In the genomic region with DNA sequence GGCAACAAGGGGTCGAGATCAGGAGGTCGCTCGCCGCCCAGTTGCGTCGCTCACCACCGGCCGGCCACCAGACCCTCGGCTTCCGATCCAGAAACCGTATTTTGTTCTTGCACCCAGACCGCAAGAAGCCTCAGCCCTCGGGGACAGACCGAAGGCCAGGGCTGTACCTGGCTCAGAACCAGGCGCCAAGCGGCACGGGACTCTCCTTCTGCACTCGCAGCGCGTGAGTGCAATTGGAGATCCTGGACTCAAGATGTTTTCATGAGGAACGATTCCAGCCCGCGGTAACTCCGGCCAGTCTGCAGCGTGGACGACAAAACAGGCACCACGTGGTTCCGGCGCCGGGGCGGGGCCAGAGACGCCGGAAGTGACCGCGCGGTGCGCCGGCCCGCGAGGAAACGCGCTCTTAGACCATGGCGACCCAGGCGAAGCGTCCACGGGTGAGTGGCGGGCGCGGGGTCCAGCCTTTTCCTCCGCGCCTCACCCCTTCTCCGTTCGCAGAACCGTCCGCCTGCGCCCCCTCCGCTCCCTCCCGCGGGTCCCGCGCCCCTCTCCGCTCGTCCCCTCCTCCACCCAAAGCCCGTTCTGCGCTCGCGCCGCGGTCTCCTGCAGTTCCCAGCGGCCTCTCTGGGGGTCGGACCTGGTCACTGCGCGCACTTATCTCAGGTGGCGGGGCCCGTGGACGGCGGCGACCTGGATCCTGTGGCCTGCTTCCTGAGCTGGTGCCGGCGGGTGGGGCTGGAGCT, we compare ENCODE assay signal across 1 cellular context.
TF ChIP-seq lines count a peak whose summit lies in the region.

A gene with protein sequence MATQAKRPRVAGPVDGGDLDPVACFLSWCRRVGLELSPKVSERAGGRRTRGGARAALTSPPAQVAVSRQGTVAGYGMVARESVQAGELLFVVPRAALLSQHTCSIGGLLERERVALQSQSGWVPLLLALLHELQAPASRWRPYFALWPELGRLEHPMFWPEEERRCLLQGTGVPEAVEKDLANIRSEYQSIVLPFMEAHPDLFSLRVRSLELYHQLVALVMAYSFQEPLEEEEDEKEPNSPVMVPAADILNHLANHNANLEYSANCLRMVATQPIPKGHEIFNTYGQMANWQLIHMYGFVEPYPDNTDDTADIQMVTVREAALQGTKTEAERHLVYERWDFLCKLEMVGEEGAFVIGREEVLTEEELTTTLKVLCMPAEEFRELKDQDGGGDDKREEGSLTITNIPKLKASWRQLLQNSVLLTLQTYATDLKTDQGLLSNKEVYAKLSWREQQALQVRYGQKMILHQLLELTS (plus strand): TSS at position 393 of the 746 bp plus-strand sequence. CDS start 21 bp downstream, at position 414.

TF ChIP-seq in K562, 482 proteins besides CTCF, POLR2A, EP300 and RAD21 (continued from another document and continues in another):
- TF ChIP-seq, protein P1, sequence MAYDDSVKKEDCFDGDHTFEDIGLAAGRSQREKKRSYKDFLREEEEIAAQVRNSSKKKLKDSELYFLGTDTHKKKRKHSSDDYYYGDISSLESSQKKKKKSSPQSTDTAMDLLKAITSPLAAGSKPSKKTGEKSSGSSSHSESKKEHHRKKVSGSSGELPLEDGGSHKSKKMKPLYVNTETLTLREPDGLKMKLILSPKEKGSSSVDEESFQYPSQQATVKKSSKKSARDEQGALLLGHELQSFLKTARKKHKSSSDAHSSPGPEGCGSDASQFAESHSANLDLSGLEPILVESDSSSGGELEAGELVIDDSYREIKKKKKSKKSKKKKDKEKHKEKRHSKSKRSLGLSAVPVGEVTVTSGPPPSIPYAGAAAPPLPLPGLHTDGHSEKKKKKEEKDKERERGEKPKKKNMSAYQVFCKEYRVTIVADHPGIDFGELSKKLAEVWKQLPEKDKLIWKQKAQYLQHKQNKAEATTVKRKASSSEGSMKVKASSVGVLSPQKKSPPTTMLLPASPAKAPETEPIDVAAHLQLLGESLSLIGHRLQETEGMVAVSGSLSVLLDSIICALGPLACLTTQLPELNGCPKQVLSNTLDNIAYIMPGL (CRISPR knock-in tag; IDR thresholded peaks at IDR 0.05): no peak; the same call in 1 of the 2 replicates
- TF ChIP-seq, protein P2, sequence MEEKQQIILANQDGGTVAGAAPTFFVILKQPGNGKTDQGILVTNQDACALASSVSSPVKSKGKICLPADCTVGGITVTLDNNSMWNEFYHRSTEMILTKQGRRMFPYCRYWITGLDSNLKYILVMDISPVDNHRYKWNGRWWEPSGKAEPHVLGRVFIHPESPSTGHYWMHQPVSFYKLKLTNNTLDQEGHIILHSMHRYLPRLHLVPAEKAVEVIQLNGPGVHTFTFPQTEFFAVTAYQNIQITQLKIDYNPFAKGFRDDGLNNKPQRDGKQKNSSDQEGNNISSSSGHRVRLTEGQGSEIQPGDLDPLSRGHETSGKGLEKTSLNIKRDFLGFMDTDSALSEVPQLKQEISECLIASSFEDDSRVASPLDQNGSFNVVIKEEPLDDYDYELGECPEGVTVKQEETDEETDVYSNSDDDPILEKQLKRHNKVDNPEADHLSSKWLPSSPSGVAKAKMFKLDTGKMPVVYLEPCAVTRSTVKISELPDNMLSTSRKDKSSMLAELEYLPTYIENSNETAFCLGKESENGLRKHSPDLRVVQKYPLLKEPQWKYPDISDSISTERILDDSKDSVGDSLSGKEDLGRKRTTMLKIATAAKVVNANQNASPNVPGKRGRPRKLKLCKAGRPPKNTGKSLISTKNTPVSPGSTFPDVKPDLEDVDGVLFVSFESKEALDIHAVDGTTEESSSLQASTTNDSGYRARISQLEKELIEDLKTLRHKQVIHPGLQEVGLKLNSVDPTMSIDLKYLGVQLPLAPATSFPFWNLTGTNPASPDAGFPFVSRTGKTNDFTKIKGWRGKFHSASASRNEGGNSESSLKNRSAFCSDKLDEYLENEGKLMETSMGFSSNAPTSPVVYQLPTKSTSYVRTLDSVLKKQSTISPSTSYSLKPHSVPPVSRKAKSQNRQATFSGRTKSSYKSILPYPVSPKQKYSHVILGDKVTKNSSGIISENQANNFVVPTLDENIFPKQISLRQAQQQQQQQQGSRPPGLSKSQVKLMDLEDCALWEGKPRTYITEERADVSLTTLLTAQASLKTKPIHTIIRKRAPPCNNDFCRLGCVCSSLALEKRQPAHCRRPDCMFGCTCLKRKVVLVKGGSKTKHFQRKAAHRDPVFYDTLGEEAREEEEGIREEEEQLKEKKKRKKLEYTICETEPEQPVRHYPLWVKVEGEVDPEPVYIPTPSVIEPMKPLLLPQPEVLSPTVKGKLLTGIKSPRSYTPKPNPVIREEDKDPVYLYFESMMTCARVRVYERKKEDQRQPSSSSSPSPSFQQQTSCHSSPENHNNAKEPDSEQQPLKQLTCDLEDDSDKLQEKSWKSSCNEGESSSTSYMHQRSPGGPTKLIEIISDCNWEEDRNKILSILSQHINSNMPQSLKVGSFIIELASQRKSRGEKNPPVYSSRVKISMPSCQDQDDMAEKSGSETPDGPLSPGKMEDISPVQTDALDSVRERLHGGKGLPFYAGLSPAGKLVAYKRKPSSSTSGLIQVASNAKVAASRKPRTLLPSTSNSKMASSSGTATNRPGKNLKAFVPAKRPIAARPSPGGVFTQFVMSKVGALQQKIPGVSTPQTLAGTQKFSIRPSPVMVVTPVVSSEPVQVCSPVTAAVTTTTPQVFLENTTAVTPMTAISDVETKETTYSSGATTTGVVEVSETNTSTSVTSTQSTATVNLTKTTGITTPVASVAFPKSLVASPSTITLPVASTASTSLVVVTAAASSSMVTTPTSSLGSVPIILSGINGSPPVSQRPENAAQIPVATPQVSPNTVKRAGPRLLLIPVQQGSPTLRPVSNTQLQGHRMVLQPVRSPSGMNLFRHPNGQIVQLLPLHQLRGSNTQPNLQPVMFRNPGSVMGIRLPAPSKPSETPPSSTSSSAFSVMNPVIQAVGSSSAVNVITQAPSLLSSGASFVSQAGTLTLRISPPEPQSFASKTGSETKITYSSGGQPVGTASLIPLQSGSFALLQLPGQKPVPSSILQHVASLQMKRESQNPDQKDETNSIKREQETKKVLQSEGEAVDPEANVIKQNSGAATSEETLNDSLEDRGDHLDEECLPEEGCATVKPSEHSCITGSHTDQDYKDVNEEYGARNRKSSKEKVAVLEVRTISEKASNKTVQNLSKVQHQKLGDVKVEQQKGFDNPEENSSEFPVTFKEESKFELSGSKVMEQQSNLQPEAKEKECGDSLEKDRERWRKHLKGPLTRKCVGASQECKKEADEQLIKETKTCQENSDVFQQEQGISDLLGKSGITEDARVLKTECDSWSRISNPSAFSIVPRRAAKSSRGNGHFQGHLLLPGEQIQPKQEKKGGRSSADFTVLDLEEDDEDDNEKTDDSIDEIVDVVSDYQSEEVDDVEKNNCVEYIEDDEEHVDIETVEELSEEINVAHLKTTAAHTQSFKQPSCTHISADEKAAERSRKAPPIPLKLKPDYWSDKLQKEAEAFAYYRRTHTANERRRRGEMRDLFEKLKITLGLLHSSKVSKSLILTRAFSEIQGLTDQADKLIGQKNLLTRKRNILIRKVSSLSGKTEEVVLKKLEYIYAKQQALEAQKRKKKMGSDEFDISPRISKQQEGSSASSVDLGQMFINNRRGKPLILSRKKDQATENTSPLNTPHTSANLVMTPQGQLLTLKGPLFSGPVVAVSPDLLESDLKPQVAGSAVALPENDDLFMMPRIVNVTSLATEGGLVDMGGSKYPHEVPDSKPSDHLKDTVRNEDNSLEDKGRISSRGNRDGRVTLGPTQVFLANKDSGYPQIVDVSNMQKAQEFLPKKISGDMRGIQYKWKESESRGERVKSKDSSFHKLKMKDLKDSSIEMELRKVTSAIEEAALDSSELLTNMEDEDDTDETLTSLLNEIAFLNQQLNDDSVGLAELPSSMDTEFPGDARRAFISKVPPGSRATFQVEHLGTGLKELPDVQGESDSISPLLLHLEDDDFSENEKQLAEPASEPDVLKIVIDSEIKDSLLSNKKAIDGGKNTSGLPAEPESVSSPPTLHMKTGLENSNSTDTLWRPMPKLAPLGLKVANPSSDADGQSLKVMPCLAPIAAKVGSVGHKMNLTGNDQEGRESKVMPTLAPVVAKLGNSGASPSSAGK (IDR thresholded peaks at IDR 0.05): peak; percentile 90
- TF ChIP-seq NELFE (IDR thresholded peaks at IDR 0.05; ENCODE audit: insufficient read depth, insufficient read length): no peak
- no peak for TF ChIP-seq ASH1L (IDR thresholded peaks at IDR 0.05; ENCODE audit: borderline replicate concordance, low read depth, partially characterized antibody)
- no peak for TF ChIP-seq ZNF217 (CRISPR knock-in tag; IDR thresholded peaks at IDR 0.05)
- TF ChIP-seq, protein P3, sequence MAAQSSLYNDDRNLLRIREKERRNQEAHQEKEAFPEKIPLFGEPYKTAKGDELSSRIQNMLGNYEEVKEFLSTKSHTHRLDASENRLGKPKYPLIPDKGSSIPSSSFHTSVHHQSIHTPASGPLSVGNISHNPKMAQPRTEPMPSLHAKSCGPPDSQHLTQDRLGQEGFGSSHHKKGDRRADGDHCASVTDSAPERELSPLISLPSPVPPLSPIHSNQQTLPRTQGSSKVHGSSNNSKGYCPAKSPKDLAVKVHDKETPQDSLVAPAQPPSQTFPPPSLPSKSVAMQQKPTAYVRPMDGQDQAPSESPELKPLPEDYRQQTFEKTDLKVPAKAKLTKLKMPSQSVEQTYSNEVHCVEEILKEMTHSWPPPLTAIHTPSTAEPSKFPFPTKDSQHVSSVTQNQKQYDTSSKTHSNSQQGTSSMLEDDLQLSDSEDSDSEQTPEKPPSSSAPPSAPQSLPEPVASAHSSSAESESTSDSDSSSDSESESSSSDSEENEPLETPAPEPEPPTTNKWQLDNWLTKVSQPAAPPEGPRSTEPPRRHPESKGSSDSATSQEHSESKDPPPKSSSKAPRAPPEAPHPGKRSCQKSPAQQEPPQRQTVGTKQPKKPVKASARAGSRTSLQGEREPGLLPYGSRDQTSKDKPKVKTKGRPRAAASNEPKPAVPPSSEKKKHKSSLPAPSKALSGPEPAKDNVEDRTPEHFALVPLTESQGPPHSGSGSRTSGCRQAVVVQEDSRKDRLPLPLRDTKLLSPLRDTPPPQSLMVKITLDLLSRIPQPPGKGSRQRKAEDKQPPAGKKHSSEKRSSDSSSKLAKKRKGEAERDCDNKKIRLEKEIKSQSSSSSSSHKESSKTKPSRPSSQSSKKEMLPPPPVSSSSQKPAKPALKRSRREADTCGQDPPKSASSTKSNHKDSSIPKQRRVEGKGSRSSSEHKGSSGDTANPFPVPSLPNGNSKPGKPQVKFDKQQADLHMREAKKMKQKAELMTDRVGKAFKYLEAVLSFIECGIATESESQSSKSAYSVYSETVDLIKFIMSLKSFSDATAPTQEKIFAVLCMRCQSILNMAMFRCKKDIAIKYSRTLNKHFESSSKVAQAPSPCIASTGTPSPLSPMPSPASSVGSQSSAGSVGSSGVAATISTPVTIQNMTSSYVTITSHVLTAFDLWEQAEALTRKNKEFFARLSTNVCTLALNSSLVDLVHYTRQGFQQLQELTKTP (IDR thresholded peaks at IDR 0.05; ENCODE audit: low read depth in 1 of 2, partially characterized antibody in 2 of 2): no peak
- TF ChIP-seq, protein P4, sequence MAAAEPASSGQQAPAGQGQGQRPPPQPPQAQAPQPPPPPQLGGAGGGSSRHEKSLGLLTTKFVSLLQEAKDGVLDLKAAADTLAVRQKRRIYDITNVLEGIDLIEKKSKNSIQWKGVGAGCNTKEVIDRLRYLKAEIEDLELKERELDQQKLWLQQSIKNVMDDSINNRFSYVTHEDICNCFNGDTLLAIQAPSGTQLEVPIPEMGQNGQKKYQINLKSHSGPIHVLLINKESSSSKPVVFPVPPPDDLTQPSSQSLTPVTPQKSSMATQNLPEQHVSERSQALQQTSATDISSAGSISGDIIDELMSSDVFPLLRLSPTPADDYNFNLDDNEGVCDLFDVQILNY (CRISPR knock-in tag; IDR thresholded peaks at IDR 0.05): no peak
- peak; percentile 91 for TF ChIP-seq FIP1L1 (IDR thresholded peaks at IDR 0.05; ENCODE audit: low read depth, low read length, poor library complexity, severe bottlenecking)
- peak; percentile 37; the same call in 1 of the 2 replicates for TF ChIP-seq TAF7 (tag; IDR thresholded peaks at IDR 0.05)
- no peak for TF ChIP-seq PHTF2 (CRISPR knock-in tag; IDR thresholded peaks at IDR 0.05)
- no peak for TF ChIP-seq LEF1 (IDR thresholded peaks at IDR 0.05)
- TF ChIP-seq SAFB (IDR thresholded peaks at IDR 0.05; ENCODE audit: borderline replicate concordance, low read depth, low read length): peak; percentile 75
- TF ChIP-seq DNMT1 (IDR thresholded peaks at IDR 0.05): no peak
- TF ChIP-seq, protein P5, sequence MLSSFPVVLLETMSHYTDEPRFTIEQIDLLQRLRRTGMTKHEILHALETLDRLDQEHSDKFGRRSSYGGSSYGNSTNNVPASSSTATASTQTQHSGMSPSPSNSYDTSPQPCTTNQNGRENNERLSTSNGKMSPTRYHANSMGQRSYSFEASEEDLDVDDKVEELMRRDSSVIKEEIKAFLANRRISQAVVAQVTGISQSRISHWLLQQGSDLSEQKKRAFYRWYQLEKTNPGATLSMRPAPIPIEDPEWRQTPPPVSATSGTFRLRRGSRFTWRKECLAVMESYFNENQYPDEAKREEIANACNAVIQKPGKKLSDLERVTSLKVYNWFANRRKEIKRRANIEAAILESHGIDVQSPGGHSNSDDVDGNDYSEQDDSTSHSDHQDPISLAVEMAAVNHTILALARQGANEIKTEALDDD (IDR thresholded peaks at IDR 0.05): no peak
- TF ChIP-seq, protein P6, sequence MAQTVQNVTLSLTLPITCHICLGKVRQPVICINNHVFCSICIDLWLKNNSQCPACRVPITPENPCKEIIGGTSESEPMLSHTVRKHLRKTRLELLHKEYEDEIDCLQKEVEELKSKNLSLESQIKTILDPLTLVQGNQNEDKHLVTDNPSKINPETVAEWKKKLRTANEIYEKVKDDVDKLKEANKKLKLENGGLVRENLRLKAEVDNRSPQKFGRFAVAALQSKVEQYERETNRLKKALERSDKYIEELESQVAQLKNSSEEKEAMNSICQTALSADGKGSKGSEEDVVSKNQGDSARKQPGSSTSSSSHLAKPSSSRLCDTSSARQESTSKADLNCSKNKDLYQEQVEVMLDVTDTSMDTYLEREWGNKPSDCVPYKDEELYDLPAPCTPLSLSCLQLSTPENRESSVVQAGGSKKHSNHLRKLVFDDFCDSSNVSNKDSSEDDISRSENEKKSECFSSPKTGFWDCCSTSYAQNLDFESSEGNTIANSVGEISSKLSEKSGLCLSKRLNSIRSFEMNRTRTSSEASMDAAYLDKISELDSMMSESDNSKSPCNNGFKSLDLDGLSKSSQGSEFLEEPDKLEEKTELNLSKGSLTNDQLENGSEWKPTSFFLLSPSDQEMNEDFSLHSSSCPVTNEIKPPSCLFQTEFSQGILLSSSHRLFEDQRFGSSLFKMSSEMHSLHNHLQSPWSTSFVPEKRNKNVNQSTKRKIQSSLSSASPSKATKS (CRISPR knock-in tag; IDR thresholded peaks at IDR 0.05): no peak
- peak; percentile 91 for TF ChIP-seq PCBP1 (IDR thresholded peaks at IDR 0.05; ENCODE audit: low read depth, low read length, poor library complexity, severe bottlenecking)
- no peak for TF ChIP-seq EZH2 (IDR thresholded peaks at IDR 0.05; ENCODE audit: borderline replicate concordance, low read depth, low read length)
